Comparison of ENCODE assay signal across 17 cellular contexts in genomic region chr21:43004926-43005325, GRCh38. TPM values are rescaled to one million over a fixed set of nuclear protein-coding genes. Genes with fewer than 3 reads are reported as not detected.
A peak's percentile ranks its signal among the peaks of the same experiment; 100 is the strongest.
DNase-seq lines count a peak whose midpoint lies in the region; ATAC-seq and TF ChIP-seq lines count a peak whose summit lies in the region.
"Had no signal": no experiment of that assay in that cellular context is flagged by ENCODE, and none has a peak within 500 bp of the region (broad histone marks: within the 10 kb centered on the region; RNA-seq: fewer than 3 reads in every experiment).

No MANE protein-coding gene starts in this region.

- H3K23ac ChIP-seq in mesendoderm (ENCODE audit: low read length): no peak overlapping the region

- H3K56ac ChIP-seq in mesendoderm (ENCODE audit: low read length): peak overlapping the region; percentile 34

- 70 to 80% methylated on average over 4 to 8 of the region's 8 CpGs for WGBS in body of pancreas, 2 donors
- WGBS in mesendoderm (ENCODE audit: extremely low coverage, insufficient coverage, low lambda C conversion rate): no CpG with 5 or more reads among the region's 8 CpGs

- H3K4me1 ChIP-seq in body of pancreas (peaks cover 28% of the 10 kb centered on the region), mesendoderm (ENCODE audit: control insufficient read depth, low read depth, low read length) (no peaks in the 10 kb centered on the region)
- H3K4me1 ChIP-seq: HAP-1 had no signal

- H3K4me3 ChIP-seq in body of pancreas: no peak overlapping the region
- H3K4me3 ChIP-seq in mesendoderm (ENCODE audit: low read length): no peak overlapping the region
- H3K4me3 ChIP-seq: GM23248, HAP-1 had no signal

- H3K36me3 ChIP-seq in body of pancreas (replicated peaks in 1 of 2; ENCODE audit: insufficient read depth in 1 of 2, low read depth in 2 of 2): no peaks in the 10 kb centered on the region
- peaks cover 2% of the 10 kb centered on the region for H3K36me3 ChIP-seq in mesendoderm (ENCODE audit: control insufficient read depth, insufficient read depth, low read length)

- ATAC-seq in body of pancreas (no peak), GM18867 (IDR thresholded peaks at IDR 0.05; ENCODE audit: unreplicated experiment) (no peak)
- ATAC-seq in stimulated activated effector memory CD8-positive, alpha-beta T cell treated with anti-CD3 and anti-CD28 coated beads, Interleukin-12 subunit alpha, Interleukin-12 subunit beta, amount 100 ng/mL, for 72 hours: no peak
- ATAC-seq: CD8-positive, alpha-beta T cell had no signal

- no peaks in the 10 kb centered on the region for H3K79me2 ChIP-seq in mesendoderm (ENCODE audit: control insufficient read depth, insufficient read depth, low read length)

- H3K4me2 ChIP-seq in mesendoderm (ENCODE audit: low read length): no peak overlapping the region

- H3K79me1 ChIP-seq in mesendoderm (ENCODE audit: low read length): peaks cover 1% of the 10 kb centered on the region

- H3K27me3 ChIP-seq in body of pancreas: no peaks in the 10 kb centered on the region
- H3K27me3 ChIP-seq in mesendoderm (ENCODE audit: insufficient read depth, low read length, poor library complexity): no peaks in the 10 kb centered on the region

- TF ChIP-seq POLR2A in body of pancreas (IDR thresholded peaks at IDR 0.05): no peak

- H2AK5ac ChIP-seq in mesendoderm (ENCODE audit: low read length): no peak overlapping the region

- no peak overlapping the region for H3K4me3 Mint-ChIP-seq in stimulated activated effector memory CD8-positive, alpha-beta T cell treated with anti-CD3 and anti-CD28 coated beads, Interleukin-12 subunit alpha, Interleukin-12 subunit beta, amount 100 ng/mL, for 72 hours
- H3K4me3 Mint-ChIP-seq: CD14-positive monocyte; CD8-positive, alpha-beta T cell had no signal

- no peaks in the 10 kb centered on the region for H3K9me3 ChIP-seq in body of pancreas

- peaks cover 9% of the 10 kb centered on the region for H3K4me1 Mint-ChIP-seq in stimulated activated effector memory CD8-positive, alpha-beta T cell treated with anti-CD3 and anti-CD28 coated beads, Interleukin-12 subunit alpha, Interleukin-12 subunit beta, amount 100 ng/mL, for 72 hours
- H3K4me1 Mint-ChIP-seq: CD14-positive monocyte had no signal

- no peak overlapping the region for H2BK5ac ChIP-seq in mesendoderm (ENCODE audit: low read length)

- H2BK15ac ChIP-seq in mesendoderm (replicated peaks; ENCODE audit: low read depth): no peak overlapping the region

- intact Hi-C loops in body of pancreas (cut with DNase I): no loop called here

- H2BK120ac ChIP-seq in mesendoderm (ENCODE audit: low read depth, low read length): no peak overlapping the region

- no peak overlapping the region for H3K18ac ChIP-seq in mesendoderm (ENCODE audit: low read length)

- H3K36me3 Mint-ChIP-seq in stimulated activated effector memory CD8-positive, alpha-beta T cell treated with anti-CD3 and anti-CD28 coated beads, Interleukin-12 subunit alpha, Interleukin-12 subunit beta, amount 100 ng/mL, for 72 hours: peaks cover 50% of the 10 kb centered on the region

- H4K5ac ChIP-seq in mesendoderm (ENCODE audit: low read length): no peak overlapping the region

- no peak overlapping the region for H3K4ac ChIP-seq in mesendoderm (ENCODE audit: low read depth, low read length)

- no peak for TF ChIP-seq CTCF in body of pancreas (IDR thresholded peaks at IDR 0.05)

- H3K9ac ChIP-seq in mesendoderm (ENCODE audit: low read length): no peak overlapping the region
- H3K9ac ChIP-seq: GM23248 had no signal

- DNase-seq in NCI-H2029 treated with DMSO at 0.1 percent for 48 hours (lab: John Stamatoyannopoulos, UW) (peak; percentile 25), NCI-H2029 (lab: John Stamatoyannopoulos, UW) (no peak), body of pancreas (no peak), mesendoderm (no peak), NCI-H446 (lab: John Stamatoyannopoulos, UW) (no peak)
- DNase-seq in stimulated activated effector memory CD8-positive, alpha-beta T cell treated with anti-CD3 and anti-CD28 coated beads, Interleukin-12 subunit alpha, Interleukin-12 subunit beta, amount 100 ng/mL, for 72 hours (ENCODE audit: low spot score in 2 of 2): no peak
- DNase-seq in activated naive CD4-positive, alpha-beta T cell (lab: John Stamatoyannopoulos, UW): no peak
- DNase-seq: CD8-positive, alpha-beta T cell; COR-L47; DMS153; DND-41; GDM1; GM23248 had no signal

- peaks cover 4% of the 10 kb centered on the region for H3K9me3 Mint-ChIP-seq in stimulated activated effector memory CD8-positive, alpha-beta T cell treated with anti-CD3 and anti-CD28 coated beads, Interleukin-12 subunit alpha, Interleukin-12 subunit beta, amount 100 ng/mL, for 72 hours

- peak overlapping the region; percentile 29 for H3K27ac Mint-ChIP-seq in stimulated activated effector memory CD8-positive, alpha-beta T cell treated with anti-CD3 and anti-CD28 coated beads, Interleukin-12 subunit alpha, Interleukin-12 subunit beta, amount 100 ng/mL, for 72 hours
- H3K27ac Mint-ChIP-seq: CD8-positive, alpha-beta T cell had no signal

- no peak overlapping the region for H4K8ac ChIP-seq in mesendoderm (ENCODE audit: low read depth, low read length)

- peak overlapping the region in 3 of 4 donors; percentile 32 to 43 (median 40) for H3K27ac ChIP-seq in body of pancreas
- no peak overlapping the region for H3K27ac ChIP-seq in mesendoderm (ENCODE audit: low read depth, low read length)
- H3K27ac ChIP-seq: 22Rv1, GM23248 had no signal

RNA-seq across cellular contexts. Expression of gene PKNOX1, which starts 30.6 kb away (rescaled TPM):
- total RNA-seq in body of pancreas: 10 to 100 TPM; 11.2 to 27.4 TPM
- polyA plus RNA-seq in mesendoderm (2013, experiment 1 of 2): 9.7 TPM
- 9.7 TPM for polyA plus RNA-seq in mesendoderm (2013, experiment 2 of 2)
